1 cellular context compared by ENCODE assay signal in genomic region chr16:1077877-1078578, GRCh38.
TF ChIP-seq lines count a peak whose summit lies in the region.

No MANE protein-coding gene starts in this region.

TF ChIP-seq in SK-N-SH, 30 proteins besides CTCF, POLR2A, EP300 and RAD21 (continued from another document):
- no peak for TF ChIP-seq EZH2phosphoT487 (IDR thresholded peaks at IDR 0.05; ENCODE audit: borderline replicate concordance, low read depth)
